In the genomic region with DNA sequence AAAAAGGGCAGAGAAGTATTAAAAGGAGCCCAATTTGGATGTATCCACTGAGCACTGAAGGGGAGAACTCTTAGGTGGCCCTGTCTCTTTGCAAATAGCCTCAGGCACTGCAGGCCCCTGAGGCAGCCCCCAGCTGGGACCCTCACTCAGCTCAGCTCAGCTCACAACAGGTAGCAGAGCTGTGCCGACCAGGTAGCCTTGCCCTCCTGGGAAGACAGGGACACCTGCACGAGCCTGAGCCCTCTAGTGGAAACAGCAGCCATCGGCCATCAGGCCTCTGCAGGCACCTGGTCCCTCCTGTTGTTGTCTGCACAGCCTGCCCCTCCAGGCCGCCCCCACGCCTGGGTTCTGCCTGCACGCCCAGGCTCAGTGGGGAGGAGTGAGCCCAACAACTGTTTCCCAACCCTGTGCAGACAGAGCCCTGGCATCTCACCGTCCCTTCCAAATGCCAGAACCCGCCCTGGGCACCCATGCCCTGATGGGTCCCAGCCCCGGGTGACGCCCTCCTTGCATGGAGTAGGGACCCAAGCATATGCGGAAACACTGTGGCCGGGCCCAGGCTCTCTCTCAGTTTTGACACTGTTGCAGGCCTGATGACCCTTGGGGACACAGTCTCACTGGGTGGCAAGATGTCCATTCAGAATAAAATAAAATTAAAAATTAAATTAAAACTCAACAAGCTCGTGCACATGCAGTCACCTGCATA, we compare ENCODE assay signal across 1 cellular context.
TF ChIP-seq lines count a peak whose summit lies in the region.

No MANE protein-coding gene starts in this region.

TF ChIP-seq in H1, 55 proteins besides CTCF, POLR2A, EP300 and RAD21:
- TF ChIP-seq POU5F1 (IDR thresholded peaks at IDR 0.05; ENCODE audit: low read depth, low read length) (no peak), CBX8 (IDR thresholded peaks at IDR 0.05; ENCODE audit: borderline replicate concordance, low read depth, low read length) (no peak), NRF1 (IDR thresholded peaks at IDR 0.05; ENCODE audit: low read depth, low read length) (no peak), HDAC6 (IDR thresholded peaks at IDR 0.05; ENCODE audit: low read depth, low read length) (no peak), YY1 (IDR thresholded peaks at IDR 0.05; ENCODE audit: low read depth, low read length) (0 out of 2 replicates have a peak, but pooled peaks have one; percentile 17), SAP30 (IDR thresholded peaks at IDR 0.05; ENCODE audit: insufficient read depth, insufficient replicate concordance, low read length) (no peak), TAF1 (IDR thresholded peaks at IDR 0.05; ENCODE audit: low read depth, low read length) (no peak), MAX (IDR thresholded peaks at IDR 0.05) (0 out of 2 replicates have a peak, but pooled peaks have one; percentile 25), GTF2F1 (IDR thresholded peaks at IDR 0.05; ENCODE audit: borderline replicate concordance, low read depth, low read length) (no peak), ASH2L (IDR thresholded peaks at IDR 0.05; ENCODE audit: low read length) (no peak), KDM5A (IDR thresholded peaks at IDR 0.05; ENCODE audit: low read length) (no peak), CTBP2 (IDR thresholded peaks at IDR 0.05; ENCODE audit: borderline replicate concordance, insufficient read depth, insufficient read length, low read length) (no peak), ZNF274 (IDR thresholded peaks at IDR 0.05; ENCODE audit: borderline replicate concordance, extremely low read depth, low read length) (no peak), BRCA1 (IDR thresholded peaks at IDR 0.05; ENCODE audit: low read depth, low read length) (no peak)
